Comparison of ENCODE assay signal across 8 cellular contexts in the genomic region with DNA sequence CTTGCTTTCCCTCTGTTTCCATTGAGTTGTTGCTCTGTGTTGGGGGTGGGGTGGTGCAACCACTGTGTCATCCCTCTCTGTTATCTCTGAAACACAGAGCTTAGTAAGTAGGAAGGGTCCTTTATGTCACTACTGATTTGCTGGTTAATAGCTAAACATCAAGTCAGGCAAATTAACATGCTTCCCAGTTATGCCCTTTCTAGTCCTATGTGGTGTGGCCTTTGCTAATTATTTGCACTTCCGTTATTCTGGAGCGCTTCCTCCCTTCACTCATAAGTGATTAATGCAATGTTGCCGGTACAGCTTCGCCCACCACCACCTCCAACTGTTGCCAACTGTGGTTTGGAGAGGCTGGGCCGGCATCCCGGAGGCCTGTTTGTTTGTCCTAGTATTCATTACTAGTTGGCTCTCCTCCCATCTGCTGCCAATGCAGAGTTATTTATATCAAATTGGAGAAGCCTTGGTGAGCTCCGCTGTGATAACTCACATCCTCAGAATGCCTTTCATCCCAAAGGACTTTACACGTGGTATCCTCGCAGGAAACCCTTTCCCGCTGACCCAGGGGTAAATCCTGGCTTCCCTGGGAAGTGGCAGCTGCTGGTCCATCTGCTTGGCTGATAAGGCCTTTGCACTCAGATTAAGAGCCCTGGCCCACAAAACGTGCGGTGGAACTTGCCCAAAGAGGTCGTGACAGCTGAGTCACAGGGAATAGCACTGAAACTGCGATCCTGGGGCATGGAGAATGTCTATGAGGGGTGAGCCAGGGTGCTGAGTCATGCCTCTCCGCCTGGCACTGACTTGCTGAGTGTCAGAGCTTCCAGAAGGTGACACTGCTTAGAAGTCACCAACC.
DNase-seq lines count a peak whose midpoint lies in the region; ATAC-seq and TF ChIP-seq lines count a peak whose summit lies in the region.

No MANE protein-coding gene starts in this region.

- no peak overlapping the region for H3K9ac ChIP-seq in IMR-90 (ENCODE audit: low read depth, low read length)
- H3K9ac ChIP-seq in fibroblast of lung (ENCODE audit: insufficient read depth, low read length): no peak overlapping the region

- no peak overlapping the region for H3K14ac ChIP-seq in IMR-90 (replicated peaks; ENCODE audit: low read depth, low read length)

- H3K4ac ChIP-seq in IMR-90 (ENCODE audit: low read depth, low read length): no peak overlapping the region

- no peak overlapping the region for H3K4me3 ChIP-seq in IMR-90 (ENCODE audit: insufficient read depth, low read depth, low read length)
- H3K4me3 ChIP-seq in fibroblast of lung (replicated peaks in 1 of 4; ENCODE audit: control extremely low read depth in 1 of 4, insufficient read depth in 1 of 4, low read depth in 3 of 4, low read length in 4 of 4): no peak overlapping the region

- no TSS peak for BruUV-seq in IMR-90 (replicated peaks; lab: Mats Ljungman, UMichigan)

- no peak overlapping the region for H2BK15ac ChIP-seq in IMR-90 (ENCODE audit: low read depth, low read length)

- TF ChIP-seq POLR2A in IMR-90 (IDR thresholded peaks at IDR 0.05; ENCODE audit: low read depth, low read length): no peak

- H3K9me1 ChIP-seq in IMR-90 (ENCODE audit: insufficient read depth, low read length): no peaks in the 10 kb centered on the region

- H3K79me2 ChIP-seq in fibroblast of lung (ENCODE audit: control insufficient read depth, insufficient read depth, low read length): no peaks in the 10 kb centered on the region

- H3K56ac ChIP-seq in IMR-90 (ENCODE audit: extremely low read depth, insufficient read depth, low read length): no peak overlapping the region

- no peak overlapping the region for H3K23ac ChIP-seq in IMR-90 (ENCODE audit: low read depth, low read length)

- no peak for TF ChIP-seq CTCF in IMR-90 (conservative IDR thresholded peaks at IDR 0.05; ENCODE audit: low read depth, low read length)
- no peak for TF ChIP-seq CTCF in fibroblast of lung (conservative IDR thresholded peaks at IDR 0.05 in 1 of 2, IDR thresholded peaks at IDR 0.05 in 1 of 2; ENCODE audit: low read depth in 1 of 2, low read length in 2 of 2)
- no peak for TF ChIP-seq CTCF in omental fat pad (IDR thresholded peaks at IDR 0.05)

- H3K79me1 ChIP-seq in IMR-90 (ENCODE audit: low read depth in 1 of 2, low read length in 2 of 2): no peaks in the 10 kb centered on the region

- H4K8ac ChIP-seq in IMR-90 (ENCODE audit: low read depth in 2 of 2, low read length in 2 of 2): no peak overlapping the region

- H2BK120ac ChIP-seq in IMR-90 (ENCODE audit: low read depth, low read length): no peak overlapping the region

- peak; percentile 81 for DNase-seq in AG20443 (ENCODE audit: low spot score)
- peak; percentile 63 for DNase-seq in IMR-90
- DNase-seq in SIG-M5 (lab: John Stamatoyannopoulos, UW): peak; percentile 70
- peak; percentile 78 to 81 for DNase-seq in fibroblast of lung (ENCODE audit: low read depth in 2 of 2)
- peak; percentile 54 for DNase-seq in omental fat pad (ENCODE audit: low spot score)
- no peak for DNase-seq in middle frontal gyrus (ENCODE audit: extremely low spot score, low spot score)
- DNase-seq in RPMI8226: no peak

- no peak overlapping the region for H3K18ac ChIP-seq in IMR-90 (ENCODE audit: low read depth, low read length)

- intact Hi-C loops in IMR-90 (cut with micrococcal nuclease): no loop called here

- no CpG with 5 or more reads among the region's 15 CpGs for WGBS in IMR-90 (ENCODE audit: extremely low coverage in 2 of 2, insufficient read length in 1 of 2), 2 experiments

- H3K27me3 ChIP-seq in IMR-90 (ENCODE audit: control insufficient read depth, insufficient read depth, low read length): peaks cover 15% of the 10 kb centered on the region
- peaks cover 7% of the 10 kb centered on the region for H3K27me3 ChIP-seq in fibroblast of lung (ENCODE audit: control insufficient read depth, insufficient read depth, low read length)

- H4K5ac ChIP-seq in IMR-90 (ENCODE audit: low read depth, low read length): no peak overlapping the region

- H2BK20ac ChIP-seq in IMR-90 (ENCODE audit: low read depth, low read length): no peak overlapping the region

- H2AFZ ChIP-seq in IMR-90 (replicated peaks; ENCODE audit: low read length, poor library complexity) (peak overlapping the region; percentile 26), fibroblast of lung (ENCODE audit: low read length) (no peak overlapping the region)

- H2AK9ac ChIP-seq in IMR-90 (replicated peaks; ENCODE audit: low read depth, low read length, poor library complexity): no peak overlapping the region

- no peaks in the 10 kb centered on the region for H3K36me3 ChIP-seq in IMR-90 (ENCODE audit: control insufficient read depth, insufficient read depth, low read length)
- no peaks in the 10 kb centered on the region for H3K36me3 ChIP-seq in fibroblast of lung (ENCODE audit: control insufficient read depth, insufficient read depth, low read length)

- dilution Hi-C loops in IMR-90 (cut with HindIII; ENCODE audit: low sequenced_read_pairs, unreplicated experiment): no loop called here

- no peak overlapping the region for H2BK5ac ChIP-seq in IMR-90 (ENCODE audit: low read depth, low read length, poor library complexity, severe bottlenecking)

- H3K4me1 ChIP-seq in IMR-90 (ENCODE audit: control insufficient read depth, insufficient read depth, low read length) (peaks cover 7% of the 10 kb centered on the region), fibroblast of lung (ENCODE audit: control insufficient read depth, extremely low read depth, insufficient read depth, low read length) (peaks cover 10% of the 10 kb centered on the region)

- ATAC-seq in IMR-90 (ENCODE audit: low read depth): peak; percentile 72
- ATAC-seq in omental fat pad (ENCODE audit: low FRiP score): peak; percentile 49
- ATAC-seq in GM18511 (IDR thresholded peaks at IDR 0.05; ENCODE audit: unreplicated experiment): no peak

- H3K27ac ChIP-seq in IMR-90 (ENCODE audit: insufficient read depth, low read length) (no peak overlapping the region), fibroblast of lung (ENCODE audit: insufficient read depth, low read length) (no peak overlapping the region)

- H3K9me3 ChIP-seq in IMR-90 (ENCODE audit: control insufficient read depth, insufficient read depth, low read length) (no peaks in the 10 kb centered on the region), fibroblast of lung (ENCODE audit: control insufficient read depth, insufficient read depth, low read depth, low read length) (no peaks in the 10 kb centered on the region)

- CTCF ChIA-PET in IMR-90 (lab: Yijun Ruan, JAX): no interaction called here

- in situ Hi-C loops in IMR-90 (cut with MboI; ENCODE audit: low sequenced_read_pairs): no loop called here

- no peak overlapping the region for H4K91ac ChIP-seq in IMR-90 (ENCODE audit: insufficient read depth, low read depth, low read length)

- H3K4me2 ChIP-seq in IMR-90 (ENCODE audit: low read depth, low read length) (no peak overlapping the region), fibroblast of lung (ENCODE audit: extremely low read depth, insufficient read depth, low read length) (peak overlapping the region; percentile 38)

- TF ChIP-seq RAD21 in IMR-90 (IDR thresholded peaks at IDR 0.05; ENCODE audit: low read length): no peak

- POLR2A ChIA-PET in IMR-90 (lab: Charles Lee; ENCODE audit: unreplicated experiment): no interaction called here

- no peaks in the 10 kb centered on the region for H4K20me1 ChIP-seq in IMR-90 (ENCODE audit: insufficient read depth, low read length)
- no peaks in the 10 kb centered on the region for H4K20me1 ChIP-seq in fibroblast of lung (ENCODE audit: control insufficient read depth, extremely low read depth, insufficient read depth, low read length)

- H2AK5ac ChIP-seq in IMR-90 (ENCODE audit: low read depth, low read length): no peak overlapping the region

TF ChIP-seq in IMR-90, 13 proteins besides CTCF, POLR2A, EP300 and RAD21:
- TF ChIP-seq MXI1 (IDR thresholded peaks at IDR 0.05; ENCODE audit: borderline replicate concordance, low read depth, low read length) (no peak), RFX5 (IDR thresholded peaks at IDR 0.05; ENCODE audit: low read depth, low read length) (no peak), MAFK (IDR thresholded peaks at IDR 0.05; ENCODE audit: low read depth, low read length) (peak; percentile 42; the same call in 1 of the 2 replicates), NFE2L2 (IDR thresholded peaks at IDR 0.05; ENCODE audit: low read depth, low read length) (peak; percentile 88), CEBPB (IDR thresholded peaks at IDR 0.05; ENCODE audit: low read depth, low read length) (no peak), MAZ (IDR thresholded peaks at IDR 0.05; ENCODE audit: borderline replicate concordance, low read depth, low read length) (no peak), FOS (IDR thresholded peaks at IDR 0.05; ENCODE audit: low read depth, low read length) (peak; percentile 41; the same call in 1 of the 2 replicates), BHLHE40 (IDR thresholded peaks at IDR 0.05; ENCODE audit: low read depth, low read length) (peak; percentile 93)
- TF ChIP-seq, protein P1, sequence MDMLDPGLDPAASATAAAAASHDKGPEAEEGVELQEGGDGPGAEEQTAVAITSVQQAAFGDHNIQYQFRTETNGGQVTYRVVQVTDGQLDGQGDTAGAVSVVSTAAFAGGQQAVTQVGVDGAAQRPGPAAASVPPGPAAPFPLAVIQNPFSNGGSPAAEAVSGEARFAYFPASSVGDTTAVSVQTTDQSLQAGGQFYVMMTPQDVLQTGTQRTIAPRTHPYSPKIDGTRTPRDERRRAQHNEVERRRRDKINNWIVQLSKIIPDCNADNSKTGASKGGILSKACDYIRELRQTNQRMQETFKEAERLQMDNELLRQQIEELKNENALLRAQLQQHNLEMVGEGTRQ (IDR thresholded peaks at IDR 0.05; ENCODE audit: low read depth, low read length): no peak
- TF ChIP-seq, protein P2, sequence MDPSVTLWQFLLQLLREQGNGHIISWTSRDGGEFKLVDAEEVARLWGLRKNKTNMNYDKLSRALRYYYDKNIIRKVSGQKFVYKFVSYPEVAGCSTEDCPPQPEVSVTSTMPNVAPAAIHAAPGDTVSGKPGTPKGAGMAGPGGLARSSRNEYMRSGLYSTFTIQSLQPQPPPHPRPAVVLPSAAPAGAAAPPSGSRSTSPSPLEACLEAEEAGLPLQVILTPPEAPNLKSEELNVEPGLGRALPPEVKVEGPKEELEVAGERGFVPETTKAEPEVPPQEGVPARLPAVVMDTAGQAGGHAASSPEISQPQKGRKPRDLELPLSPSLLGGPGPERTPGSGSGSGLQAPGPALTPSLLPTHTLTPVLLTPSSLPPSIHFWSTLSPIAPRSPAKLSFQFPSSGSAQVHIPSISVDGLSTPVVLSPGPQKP (IDR thresholded peaks at IDR 0.05; ENCODE audit: borderline replicate concordance, low read depth, low read length): no peak

Comparison
In these comparisons a context has a peak if more than half of its experiments do, and no peak if none do; other contexts are left out.
1. DNase-seq: peak in AG20443 (single experiment), IMR-90 (single experiment), SIG-M5 (single experiment), fibroblast of lung (2 of 2) and omental fat pad (single experiment); none in middle frontal gyrus (single experiment) and RPMI8226 (single experiment).